ENCODE assay signal across 25 cellular contexts in the genomic region with DNA sequence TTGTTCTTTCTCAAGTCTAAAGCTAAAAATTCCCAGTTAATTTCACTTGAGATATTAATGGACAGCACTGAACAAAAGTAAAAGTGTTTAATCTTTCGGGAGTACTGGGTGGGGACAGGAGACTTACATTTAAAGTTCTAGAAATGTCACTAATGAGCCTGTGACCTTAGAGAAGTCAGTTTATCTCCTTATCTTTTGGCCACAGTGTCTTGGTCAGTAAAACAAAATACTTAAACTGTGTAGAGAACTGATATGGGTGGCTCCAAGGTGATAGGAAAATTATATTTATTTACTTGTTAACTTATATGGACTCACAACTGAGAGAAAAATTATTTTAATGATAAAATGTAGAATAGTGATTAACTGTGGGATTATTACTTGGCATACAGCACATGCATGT.
"Had no signal": no experiment of that assay in that cellular context is flagged by ENCODE, and none has a peak within 500 bp of the region (broad histone marks: within the 10 kb centered on the region; RNA-seq: fewer than 3 reads in every experiment).

No MANE protein-coding gene starts in this region.

- H3K27me3 ChIP-seq: neural progenitor cell, neutrophil, right atrium auricular region, right lobe of liver, stomach, tibial artery, upper lobe of right lung had no signal

- DNase-seq: islet precursor cell; left ventricle myocardium inferior; mesendoderm; naive B cell; natural killer cell; nephron progenitor cell; occipital lobe; right lobe of liver; stimulated activated CD4-positive, alpha-beta T cell treated with anti-CD3 and anti-CD28 coated beads, Interleukin-1b, Interleukin-23, amount 100 ng/mL, for 48 hours; stimulated activated CD4-positive, alpha-beta T cell treated with anti-CD3 and anti-CD28 coated beads, Interleukin-2, amount 100 ng/mL, for 48 hours; stimulated activated CD4-positive, alpha-beta T cell treated with anti-CD3 and anti-CD28 coated beads, Interleukin-4, amount 100 ng/mL, for 4 hours; stimulated activated CD8-positive, alpha-beta memory T cell treated with anti-CD3 and anti-CD28 coated beads, Interleukin-4, amount 100 ng/mL, for 48 hours; stimulated activated naive B cell treated with anti-CD40 and anti-IgM and Interleukin-4, amounts not matched to agents 10 μg/mL and 1 μg/mL and 100 μg/mL, for 72 hours; stimulated activated naive CD8-positive, alpha-beta T cell treated with anti-CD3 and anti-CD28 coated beads, Interleukin-15, Interleukin-2, amounts not matched to agents 100 U/mL and 50 U/mL, for 24 hours; stomach; tibial artery; trophoblast cell; upper lobe of right lung had no signal

- H3K9me3 ChIP-seq: left ventricle myocardium inferior, neutrophil, right atrium auricular region, right lobe of liver, stomach, thoracic aorta, tibial artery, upper lobe of right lung had no signal

- H3K4me1 ChIP-seq: neural progenitor cell, right lobe of liver, upper lobe of right lung had no signal

- H3K36me3 ChIP-seq: left ventricle myocardium inferior, neural progenitor cell, neutrophil, right atrium auricular region, right lobe of liver, thoracic aorta, tibial artery had no signal

- H3K27ac ChIP-seq: left ventricle myocardium inferior, neural progenitor cell, neutrophil, parathyroid adenoma, right atrium auricular region, right lobe of liver, stomach, thoracic aorta, tibial artery, upper lobe of right lung had no signal

- H3K4me3 ChIP-seq: left ventricle myocardium inferior, lung, neural progenitor cell, right atrium auricular region, right lobe of liver, smooth muscle cell, stomach, thoracic aorta, tibial artery, upper lobe of right lung had no signal
